Comparison of ENCODE assay signal across 1 cellular context in the genomic region with DNA sequence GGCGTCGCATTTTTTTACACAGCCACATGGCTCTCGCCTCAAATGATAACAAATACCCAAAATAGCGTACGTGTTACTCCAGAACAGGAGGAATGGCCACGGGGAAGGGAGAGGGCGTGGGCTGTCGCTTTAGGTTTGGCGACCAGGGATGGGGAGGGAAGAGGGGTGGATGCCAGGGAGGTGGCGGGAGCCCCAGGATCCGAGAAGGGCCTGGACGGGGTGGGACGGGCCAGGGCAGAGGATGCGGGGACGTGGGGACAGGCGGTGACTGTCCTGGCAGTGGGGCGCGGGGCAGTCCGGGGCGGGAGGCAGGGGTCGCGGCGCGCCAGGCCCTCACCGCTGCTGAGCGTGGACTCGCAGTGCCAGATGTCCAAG.
TF ChIP-seq lines count a peak whose summit lies in the region.

No MANE protein-coding gene starts in this region.

TF ChIP-seq in IMR-90, 13 proteins besides CTCF, POLR2A, EP300 and RAD21 (continued from another document):
- TF ChIP-seq MXI1 (IDR thresholded peaks at IDR 0.05; ENCODE audit: borderline replicate concordance, low read depth, low read length) (no peak), NFE2L2 (IDR thresholded peaks at IDR 0.05; ENCODE audit: low read depth, low read length) (no peak), SMC3 (IDR thresholded peaks at IDR 0.05; ENCODE audit: low read depth, low read length) (no peak), MAZ (IDR thresholded peaks at IDR 0.05; ENCODE audit: borderline replicate concordance, low read depth, low read length) (no peak), CEBPB (IDR thresholded peaks at IDR 0.05; ENCODE audit: low read depth, low read length) (no peak), MAFK (IDR thresholded peaks at IDR 0.05; ENCODE audit: low read depth, low read length) (no peak), BHLHE40 (IDR thresholded peaks at IDR 0.05; ENCODE audit: low read depth, low read length) (no peak), RCOR1 (IDR thresholded peaks at IDR 0.05; ENCODE audit: insufficient replicate concordance, low read length) (no peak), RFX5 (IDR thresholded peaks at IDR 0.05; ENCODE audit: low read depth, low read length) (no peak), FOS (IDR thresholded peaks at IDR 0.05; ENCODE audit: low read depth, low read length) (no peak)
- TF ChIP-seq, protein P1, sequence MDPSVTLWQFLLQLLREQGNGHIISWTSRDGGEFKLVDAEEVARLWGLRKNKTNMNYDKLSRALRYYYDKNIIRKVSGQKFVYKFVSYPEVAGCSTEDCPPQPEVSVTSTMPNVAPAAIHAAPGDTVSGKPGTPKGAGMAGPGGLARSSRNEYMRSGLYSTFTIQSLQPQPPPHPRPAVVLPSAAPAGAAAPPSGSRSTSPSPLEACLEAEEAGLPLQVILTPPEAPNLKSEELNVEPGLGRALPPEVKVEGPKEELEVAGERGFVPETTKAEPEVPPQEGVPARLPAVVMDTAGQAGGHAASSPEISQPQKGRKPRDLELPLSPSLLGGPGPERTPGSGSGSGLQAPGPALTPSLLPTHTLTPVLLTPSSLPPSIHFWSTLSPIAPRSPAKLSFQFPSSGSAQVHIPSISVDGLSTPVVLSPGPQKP (IDR thresholded peaks at IDR 0.05; ENCODE audit: borderline replicate concordance, low read depth, low read length), result no peak
- TF ChIP-seq, protein P2, sequence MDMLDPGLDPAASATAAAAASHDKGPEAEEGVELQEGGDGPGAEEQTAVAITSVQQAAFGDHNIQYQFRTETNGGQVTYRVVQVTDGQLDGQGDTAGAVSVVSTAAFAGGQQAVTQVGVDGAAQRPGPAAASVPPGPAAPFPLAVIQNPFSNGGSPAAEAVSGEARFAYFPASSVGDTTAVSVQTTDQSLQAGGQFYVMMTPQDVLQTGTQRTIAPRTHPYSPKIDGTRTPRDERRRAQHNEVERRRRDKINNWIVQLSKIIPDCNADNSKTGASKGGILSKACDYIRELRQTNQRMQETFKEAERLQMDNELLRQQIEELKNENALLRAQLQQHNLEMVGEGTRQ (IDR thresholded peaks at IDR 0.05; ENCODE audit: low read depth, low read length), result no peak
TF ChIP-seq in IMR-90: peak in this region for 0.
